Comparison of ENCODE assay signal across 14 cellular contexts in genomic region chr20:51121901-51122412, GRCh38.
A peak's percentile ranks its signal among the peaks of the same experiment; 100 is the strongest.
DNase-seq lines count a peak whose midpoint lies in the region; ATAC-seq and TF ChIP-seq lines count a peak whose summit lies in the region.
"Had no signal": no experiment of that assay in that cellular context is flagged by ENCODE, and none has a peak within 500 bp of the region (broad histone marks: within the 10 kb centered on the region; RNA-seq: fewer than 3 reads in every experiment).

No MANE protein-coding gene starts in this region.

- H3K4me1 ChIP-seq in PC-3 (ENCODE audit: insufficient read depth, low read length) (peaks cover 55% of the 10 kb centered on the region), prostate gland (replicated peaks) (peaks cover 7% of the 10 kb centered on the region)

- H3K4me2 ChIP-seq in PC-3 (ENCODE audit: low read length), result peak overlapping the region; percentile 38

- H3K27me3 ChIP-seq in PC-3 (ENCODE audit: low read length), result no peaks in the 10 kb centered on the region
- no peaks in the 10 kb centered on the region for H3K27me3 ChIP-seq in prostate gland (replicated peaks; ENCODE audit: insufficient read depth)

- CTCF ChIA-PET in PC-3 (lab: Charles Lee), result no interaction called here

- no peak overlapping the region for H3K4me3 ChIP-seq in PC-3 (ENCODE audit: low read length)
- H3K4me3 ChIP-seq in prostate gland, result no peak overlapping the region

- H3K36me3 ChIP-seq in PC-3 (ENCODE audit: low read depth, low read length) (no peaks in the 10 kb centered on the region), prostate gland (no peaks in the 10 kb centered on the region)

- WGBS in prostate gland, result 27% methylated on average over 3 of the region's 3 CpGs

- BruUV-seq in PC-3 (replicated peaks; lab: Mats Ljungman, UMichigan), result no TSS peak

- no peaks in the 10 kb centered on the region for H4K20me1 ChIP-seq in PC-3 (ENCODE audit: low read length)

- TF ChIP-seq CTCF in PC-3 (conservative IDR thresholded peaks at IDR 0.05; ENCODE audit: low read depth, low read length) (no peak), prostate gland (IDR thresholded peaks at IDR 0.05) (no peak)

- H3K9ac ChIP-seq in PC-3 (ENCODE audit: low read length), result no peak overlapping the region

- H3K9me2 ChIP-seq in PC-3 (replicated peaks; ENCODE audit: low read length), result no peaks in the 10 kb centered on the region

- ATAC-seq in PC-3 (peak; percentile 81), esophagus mucosa (peak; percentile 60), HG02970 (IDR thresholded peaks at IDR 0.05; ENCODE audit: low FRiP score, unreplicated experiment) (no peak), HG03039 (IDR thresholded peaks at IDR 0.05; ENCODE audit: unreplicated experiment) (no peak)
- ATAC-seq: effector memory CD8-positive, alpha-beta T cell; Right ventricle myocardium inferior had no signal

- intact Hi-C loops in PC-3 (cut with micrococcal nuclease), result loop anchor here (10.0 kb wide), 1 partner anchor 97 kb away; the partner anchor contains the start of gene KCNG1
- intact Hi-C loops in prostate gland (cut with DNase I), result no loop called here

- POLR2A ChIA-PET in PC-3 (lab: Charles Lee; ENCODE audit: unreplicated experiment), result no interaction called here

- no peaks in the 10 kb centered on the region for H3F3A ChIP-seq in PC-3 (ENCODE audit: low read length, unreplicated experiment)

- H3K27ac ChIP-seq in PC-3 (ENCODE audit: low read length) (peak overlapping the region; percentile 33), prostate gland (peak overlapping the region in 1 of 2 donors; percentile 22)
- H3K27ac ChIP-seq: HL-60 had no signal

- H3K9me3 ChIP-seq in PC-3 (ENCODE audit: low read length), result no peaks in the 10 kb centered on the region
- no peaks in the 10 kb centered on the region for H3K9me3 ChIP-seq in prostate gland

- H3K79me2 ChIP-seq in PC-3 (ENCODE audit: low read length), result no peaks in the 10 kb centered on the region

- no peak for TF ChIP-seq POLR2A in prostate gland (IDR thresholded peaks at IDR 0.05)

- DNase-seq in ELF-1 (ENCODE audit: low read depth, low spot score) (peak; percentile 49), PC-3 (peak; percentile 87), prostate gland (ENCODE audit: low spot score) (peak; percentile 33), NCI-H2196 treated with DMSO at 0.1 percent for 48 hours (lab: John Stamatoyannopoulos, UW; ENCODE audit: unreplicated experiment) (no peak), inferior parietal cortex (ENCODE audit: extremely low spot score) (no peak)
- DNase-seq: activated CD8-positive, alpha-beta memory T cell treated with anti-CD3 and anti-CD28 coated beads, Interleukin-2, amount 50 U/mL, for 4 hours; effector memory CD8-positive, alpha-beta T cell; MV-4-11; NCI-H524 had no signal

- peak overlapping the region; percentile 22 for H2AFZ ChIP-seq in PC-3 (ENCODE audit: low read length)

Comparison
In these comparisons a context has a peak if more than half of its experiments do, and no peak if none do; other contexts are left out.
1. DNase-seq: peak in ELF-1 (single experiment), PC-3 (single experiment) and prostate gland (single experiment); none in NCI-H2196 treated with DMSO at 0.1 percent for 48 hours (single experiment) and inferior parietal cortex (single experiment).
2. ATAC-seq: peak in PC-3 (single experiment) and esophagus mucosa (single experiment); none in HG02970 (single experiment) and HG03039 (single experiment).